26 cellular contexts compared by ENCODE assay signal in the genomic region with DNA sequence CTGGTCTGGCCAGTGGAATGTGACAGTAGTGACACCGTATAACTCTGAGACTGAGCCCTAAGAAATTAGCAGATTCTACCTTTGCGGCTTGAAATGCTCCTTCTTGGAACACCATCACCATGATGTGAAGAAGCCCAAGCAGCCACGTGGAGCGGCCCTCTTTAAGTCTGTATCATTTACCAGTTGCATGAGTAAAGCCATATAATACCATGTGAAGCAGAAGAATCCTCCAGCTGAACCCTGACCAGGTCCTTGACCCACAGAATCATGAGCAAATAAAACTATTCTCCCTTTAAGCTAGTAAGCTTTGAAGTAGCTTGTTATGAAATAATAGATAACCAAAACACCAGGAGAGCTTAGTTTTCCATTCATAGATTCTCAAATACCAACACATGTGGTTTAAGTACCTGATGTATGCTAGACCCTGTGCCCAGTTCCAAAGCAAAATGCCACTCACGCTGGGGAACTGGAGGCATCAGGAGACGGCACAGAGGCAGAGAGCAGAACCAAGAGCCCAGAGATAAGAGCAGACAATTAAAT. TPM values are rescaled to one million over a fixed set of nuclear protein-coding genes. Genes with fewer than 3 reads are reported as not detected.
DNase-seq lines count a peak whose midpoint lies in the region; ATAC-seq and TF ChIP-seq lines count a peak whose summit lies in the region.
"Had no signal": no experiment of that assay in that cellular context is flagged by ENCODE, and none has a peak within 500 bp of the region (broad histone marks: within the 10 kb centered on the region; RNA-seq: fewer than 3 reads in every experiment).

No MANE protein-coding gene starts in this region.

- H3K9me3 Mint-ChIP-seq in WTC11 = peaks cover 12% of the 10 kb centered on the region

- no peak overlapping the region for H3K27ac Mint-ChIP-seq in WTC11
- H3K27ac Mint-ChIP-seq: B cell; CD14-positive monocyte; CD4-positive, CD25-positive, alpha-beta regulatory T cell; CD8-positive, alpha-beta memory T cell had no signal

- no peaks in the 10 kb centered on the region for H3K27me3 ChIP-seq in right atrium auricular region
- H3K27me3 ChIP-seq: BLaER1 treated with 17β-estradiol and CSF1 and Interleukin-3, amounts not matched to agents 10 nM and 100 nM had no signal

- peaks cover 0 to 24% of the 10 kb centered on the region in 2 donors for H3K4me1 ChIP-seq in right atrium auricular region
- H3K4me1 ChIP-seq: A549 had no signal

- H3K27me3 Mint-ChIP-seq in WTC11 (ENCODE audit: low read depth) = peaks cover 59% of the 10 kb centered on the region

- no peak for ATAC-seq in Right ventricle myocardium inferior
- ATAC-seq in WTC11 = no peak
- ATAC-seq: A549, GM12878 had no signal

- DNase-seq in right atrium auricular region (ENCODE audit: low spot score) (no peak), Right ventricle myocardium inferior (ENCODE audit: missing footprints) (no peak), WTC11 (ENCODE audit: low spot score) (no peak), posterior vena cava (ENCODE audit: low spot score) (peak; percentile 12), C1 segment of cervical spinal cord (lab: John Stamatoyannopoulos, UW) (no peak)
- DNase-seq: AML-193; CD4-positive, alpha-beta memory T cell; CD4-positive, CD25-positive, alpha-beta regulatory T cell; CD8-positive, alpha-beta memory T cell; COR-L47; DMS 273 treated with DMSO at 0.1 percent for 48 hours; DMS153; DMS53; DMS79; DND-41; EL; GDM1 had no signal

- H3K27ac ChIP-seq in right atrium auricular region = peak overlapping the region; percentile 35 to 86
- H3K27ac ChIP-seq: 22Rv1; A549; BLaER1 treated with 17β-estradiol and CSF1 and Interleukin-3, amounts not matched to agents 10 nM and 100 nM had no signal

- no peak overlapping the region for H3K4me3 ChIP-seq in right atrium auricular region
- H3K4me3 ChIP-seq: A549; BLaER1 treated with 17β-estradiol and CSF1 and Interleukin-3, amounts not matched to agents 10 nM and 100 nM; GM12878 had no signal

- POLR2A ChIA-PET in WTC11 (lab: Charles Lee) = interaction anchor here (0.7 kb wide), 1 partner anchor 151 kb away, joined by 4 read pairs; no protein-coding TSS in a partner anchor

- no peak for TF ChIP-seq CTCF in right atrium auricular region (IDR thresholded peaks at IDR 0.05)
- TF ChIP-seq CTCF in WTC11 (IDR thresholded peaks at IDR 0.05) = no peak

- no peaks in the 10 kb centered on the region for H3K36me3 ChIP-seq in right atrium auricular region
- H3K36me3 ChIP-seq: BLaER1 treated with 17β-estradiol and CSF1 and Interleukin-3, amounts not matched to agents 10 nM and 100 nM had no signal

- intact Hi-C loops in Right ventricle myocardium inferior (cut with DNase I) (no loop called here), posterior vena cava (cut with DNase I) (no loop called here)

- peaks cover 30% of the 10 kb centered on the region for H3K4me1 Mint-ChIP-seq in WTC11
- H3K4me1 Mint-ChIP-seq: CD14-positive monocyte; CD4-positive, CD25-positive, alpha-beta regulatory T cell; CD8-positive, alpha-beta memory T cell had no signal

- peaks cover 0 to 5% of the 10 kb centered on the region in 2 donors for H3K9me3 ChIP-seq in right atrium auricular region
- H3K9me3 ChIP-seq: A549; BLaER1 treated with 17β-estradiol and CSF1 and Interleukin-3, amounts not matched to agents 10 nM and 100 nM had no signal

- CTCF ChIA-PET in WTC11 (lab: Charles Lee) = interaction anchor here (1.5 kb wide), 1 partner anchor 9 kb away, joined by 9 read pairs; no protein-coding TSS in a partner anchor

- H3K4me3 Mint-ChIP-seq in WTC11 = no peak overlapping the region
- H3K4me3 Mint-ChIP-seq: B cell; CD14-positive monocyte; CD4-positive, CD25-positive, alpha-beta regulatory T cell had no signal

- H3K36me3 Mint-ChIP-seq in WTC11 = no peaks in the 10 kb centered on the region
- H3K36me3 Mint-ChIP-seq: CD14-positive monocyte; CD4-positive, alpha-beta memory T cell had no signal

TF ChIP-seq in WTC11, 78 proteins besides CTCF, POLR2A, EP300 and RAD21:
- TF ChIP-seq GTF2I (CRISPR knock-in tag; conservative IDR thresholded peaks at IDR 0.05) = no peak
- peak; percentile 25; the same call in 1 of the 2 replicates for TF ChIP-seq GABPB1 (CRISPR knock-in tag; IDR thresholded peaks at IDR 0.05)

RNA-seq across cellular contexts. Expression of gene SLC32A1, which starts 56.8 kb away (rescaled TPM):
- not detected for total RNA-seq in right atrium auricular region
- not detected for total RNA-seq in Right ventricle myocardium inferior
- 0.09 to 0.37 TPM (median 0.25 TPM) in 3 replicates for total RNA-seq in WTC11 (2021)
- total RNA-seq in posterior vena cava = not detected
- total RNA-seq: A172; B cell; CD4-positive, alpha-beta memory T cell; CD4-positive, CD25-positive, alpha-beta regulatory T cell; CD8-positive, alpha-beta memory T cell; Daoy; G401; GM12878 had no signal
